Comparison of ENCODE assay signal across 20 cellular contexts in genomic region chr22:20951151-20951931, GRCh38. TPM values are rescaled to one million over a fixed set of nuclear protein-coding genes. Genes with fewer than 3 reads are reported as not detected.
A peak's percentile ranks its signal among the peaks of the same experiment; 100 is the strongest.
DNase-seq lines count a peak whose midpoint lies in the region; ATAC-seq and TF ChIP-seq lines count a peak whose summit lies in the region.
"Had no signal": no experiment of that assay in that cellular context is flagged by ENCODE, and none has a peak within 500 bp of the region (broad histone marks: within the 10 kb centered on the region; RNA-seq: fewer than 3 reads in every experiment).

No MANE protein-coding gene starts in this region.

- in situ Hi-C loops in ACHN (cut with HindIII; ENCODE audit: low pct_ligation_motif_present, low pct_unique_long_range_greater_than_20kb, low sequenced_read_pairs) = no loop called here

- no peak for ATAC-seq in GM21737 (IDR thresholded peaks at IDR 0.05; ENCODE audit: unreplicated experiment)
- ATAC-seq: activated CD4-positive, CD25-positive, alpha-beta regulatory T cell treated with anti-CD3 and anti-CD28 coated beads, Interleukin-2, amount 50 U/mL, for 24 hours; activated CD8-positive, alpha-beta memory T cell treated with anti-CD3 and anti-CD28 coated beads, Interleukin-2, amount 10 ng/mL, durations not matched to agents 7 days and 5 days; T-helper 17 cell had no signal

- peaks cover 16 to 29% of the 10 kb centered on the region in 2 experiments for H3K4me1 ChIP-seq in trophoblast cell (ENCODE audit: control insufficient read depth in 1 of 2, insufficient read depth in 2 of 2, low read length in 2 of 2)
- H3K4me1 ChIP-seq: SJCRH30 had no signal

- H3K14ac ChIP-seq in trophoblast cell (ENCODE audit: low read length) = no peak overlapping the region

- H3K18ac ChIP-seq in trophoblast cell (ENCODE audit: low read length) = no peak overlapping the region

- POLR2A ChIA-PET in RWPE1 (lab: Yijun Ruan, JAX; ENCODE audit: low non-redundant PET) = interaction anchor here (0.5 kb wide), 1 partner anchor 106 kb away, joined by 8 read pairs; no protein-coding TSS in a partner anchor

- TF ChIP-seq CTCF in RWPE1 (conservative IDR thresholded peaks at IDR 0.05; ENCODE audit: low read depth) = no peak

- no peak overlapping the region for H4K91ac ChIP-seq in trophoblast cell (ENCODE audit: low read depth, low read length)

- H3K79me2 ChIP-seq in trophoblast cell (ENCODE audit: control insufficient read depth, insufficient read depth, low read length, poor library complexity) = peaks cover 3% of the 10 kb centered on the region

- CTCF ChIA-PET in RWPE1 (lab: Yijun Ruan, JAX) = no interaction called here

- H3K4ac ChIP-seq in trophoblast cell (ENCODE audit: low read depth, low read length) = no peak overlapping the region

- H3K27me3 ChIP-seq in trophoblast cell (ENCODE audit: insufficient read depth, low read length) = no peaks in the 10 kb centered on the region
- H3K27me3 ChIP-seq: SJCRH30, upper lobe of left lung had no signal

- H2AFZ ChIP-seq in trophoblast cell (ENCODE audit: insufficient read depth, low read length, poor library complexity) = no peak overlapping the region

- H4K8ac ChIP-seq in trophoblast cell (ENCODE audit: low read depth, low read length) = no peak overlapping the region

- no peak overlapping the region for H3K4me3 ChIP-seq in trophoblast cell (ENCODE audit: low read depth, low read length)
- H3K4me3 ChIP-seq: SJCRH30, upper lobe of left lung had no signal

- H3K9me3 ChIP-seq in trophoblast cell (ENCODE audit: insufficient read depth, low read depth, low read length) = no peaks in the 10 kb centered on the region
- H3K9me3 ChIP-seq: SJCRH30, upper lobe of left lung had no signal

- no peak overlapping the region for H3K9ac ChIP-seq in trophoblast cell (ENCODE audit: low read length)

- DNase-seq in ACHN (peak; percentile 29), RWPE1 (ENCODE audit: low spot score) (no peak), glomerular visceral epithelial cell (ENCODE audit: extremely low spot score) (peak; percentile 15), trophoblast cell (no peak), T-helper 2 cell (no peak), germinal center (ENCODE audit: low spot score) (no peak)
- no peak for DNase-seq in activated naive CD4-positive, alpha-beta T cell (lab: John Stamatoyannopoulos, UW)
- DNase-seq: activated CD8-positive, alpha-beta memory T cell treated with anti-CD3 and anti-CD28 coated beads, Interleukin-2, amount 10 ng/mL, durations not matched to agents 7 days and 5 days; activated effector memory CD4-positive, alpha-beta T cell treated with anti-CD3 and anti-CD28 coated beads, Interleukin-2, amount 50 U/mL, for 16 hours; amygdala; CD4-positive, alpha-beta memory T cell; mesendoderm; NCI-H1694 treated with DMSO at 0.1 percent for 48 hours; SJCRH30; stimulated activated CD4-positive, alpha-beta T cell treated with anti-CD3 and anti-CD28 coated beads, Interleukin-15, amount 100 ng/mL, for 24 hours; stimulated activated naive CD4-positive, alpha-beta T cell; T-helper 17 cell; upper lobe of left lung had no signal

- WGBS in trophoblast cell (ENCODE audit: extremely low coverage, insufficient coverage, insufficient read length) = no CpG with 5 or more reads among the region's 10 CpGs

- no peak overlapping the region for H2BK12ac ChIP-seq in trophoblast cell (ENCODE audit: low read length)

- peaks cover 4% of the 10 kb centered on the region for H3K79me1 ChIP-seq in trophoblast cell (ENCODE audit: low read length)

- H3K23ac ChIP-seq in trophoblast cell (ENCODE audit: low read length) = no peak overlapping the region

- no peak overlapping the region for H4K12ac ChIP-seq in trophoblast cell (ENCODE audit: low read depth, low read length)

- no peak overlapping the region for H3K4me2 ChIP-seq in trophoblast cell (ENCODE audit: low read length)

- no peak overlapping the region for H2BK5ac ChIP-seq in trophoblast cell (ENCODE audit: low read depth, low read length, poor library complexity)

- peak overlapping the region; percentile 94 for H3K27ac ChIP-seq in RWPE1
- peak overlapping the region; percentile 9 for H3K27ac ChIP-seq in trophoblast cell (ENCODE audit: low read depth, low read length)
- H3K27ac ChIP-seq: SJCRH30, upper lobe of left lung had no signal

- no peak overlapping the region for H2AK5ac ChIP-seq in trophoblast cell (ENCODE audit: low read length)

- peaks cover 15 to 26% of the 10 kb centered on the region in 2 experiments for H3K36me3 ChIP-seq in trophoblast cell (ENCODE audit: control insufficient read depth in 1 of 2, insufficient read depth in 2 of 2, low read length in 2 of 2)

- H2BK120ac ChIP-seq in trophoblast cell (ENCODE audit: insufficient read depth, low read length, poor library complexity) = no peak overlapping the region

RNA-seq across cellular contexts. Expression of gene AIFM3, which starts 15.7 kb away (rescaled TPM):
- 0.31 and 0.49 TPM in 2 replicates for polyA plus RNA-seq in trophoblast cell (2013)
- polyA plus RNA-seq: CD4-positive, alpha-beta memory T cell had no signal

RNA-seq across cellular contexts. Expression of gene LZTR1, which starts 30.8 kb away (rescaled TPM):
- 17.9 and 19.9 TPM in 2 replicates for polyA plus RNA-seq in trophoblast cell (2013)

RNA-seq across cellular contexts. Expression of gene CRKL, which starts 34.1 kb away (rescaled TPM):
- 43.3 and 44.5 TPM in 2 replicates for polyA plus RNA-seq in trophoblast cell (2013)

RNA-seq across cellular contexts. Expression of gene THAP7, which starts 50.6 kb away (rescaled TPM):
- polyA plus RNA-seq in trophoblast cell (2013) = 16.1 and 17.0 TPM in 2 replicates

Comparison
In these comparisons a context has a peak if more than half of its experiments do, and no peak if none do; other contexts are left out.
1. DNase-seq: peak in ACHN (single experiment) and glomerular visceral epithelial cell (single experiment); none in RWPE1 (single experiment), trophoblast cell (0 of 2), activated naive CD4-positive, alpha-beta T cell (0 of 4), T-helper 2 cell (0 of 5) and germinal center (single experiment).